ENCODE assay signal across 1 cellular context in genomic region chr7:74267756-74268565, GRCh38.
TF ChIP-seq lines count a peak whose summit lies in the region.

No MANE protein-coding gene starts in this region.

TF ChIP-seq in HepG2, 621 proteins besides CTCF, POLR2A, EP300 and RAD21 (continued from another document):
- no peak for TF ChIP-seq E2F5 (CRISPR knock-in tag; conservative IDR thresholded peaks at IDR 0.05)
- no peak for TF ChIP-seq KDM5B (CRISPR knock-in tag; IDR thresholded peaks at IDR 0.05; ENCODE audit: borderline replicate concordance)
- no peak for TF ChIP-seq SMARCE1 (IDR thresholded peaks at IDR 0.05; ENCODE audit: borderline replicate concordance)
- TF ChIP-seq MLLT10 (CRISPR knock-in tag; IDR thresholded peaks at IDR 0.05): no peak
- TF ChIP-seq ZNF275 (CRISPR knock-in tag; IDR thresholded peaks at IDR 0.05; ENCODE audit: borderline replicate concordance): no peak
- TF ChIP-seq BRCA1 (CRISPR knock-in tag; IDR thresholded peaks at IDR 0.05): no peak
TF ChIP-seq in HepG2: peak in this region for 11.
